18 cellular contexts compared by ENCODE assay signal in genomic region chr15:69855601-69856000, GRCh38.
A peak's percentile ranks its signal among the peaks of the same experiment; 100 is the strongest.
DNase-seq lines count a peak whose midpoint lies in the region; ATAC-seq and TF ChIP-seq lines count a peak whose summit lies in the region.
"Had no signal": no experiment of that assay in that cellular context is flagged by ENCODE, and none has a peak within 500 bp of the region (broad histone marks: within the 10 kb centered on the region; RNA-seq: fewer than 3 reads in every experiment).

No MANE protein-coding gene starts in this region.

- H3K4me3 ChIP-seq in SJSA1, result peak overlapping the region; percentile 49
- H3K4me3 ChIP-seq in spleen, result no peak overlapping the region
- H3K4me3 ChIP-seq: cardiac muscle cell, lower lobe of right lung had no signal

- POLR2A ChIA-PET in RWPE1 (lab: Yijun Ruan, JAX; ENCODE audit: low non-redundant PET), result no interaction called here

- H3K27ac ChIP-seq in SJSA1, result peak overlapping the region; percentile 100
- no peak overlapping the region for H3K27ac ChIP-seq in spleen
- H3K27ac ChIP-seq in RWPE1, result no peak overlapping the region
- H3K27ac ChIP-seq: lower lobe of right lung had no signal

- H3K4me1 ChIP-seq in SJSA1 (replicated peaks), result peaks cover 63% of the 10 kb centered on the region
- peaks cover 0 to 13% (median 7%) of the 10 kb centered on the region in 6 donors for H3K4me1 ChIP-seq in spleen
- H3K4me1 ChIP-seq: lower lobe of right lung had no signal

- H3K36me3 ChIP-seq in SJSA1 (peaks cover 40% of the 10 kb centered on the region), spleen (no peaks in the 10 kb centered on the region)
- H3K36me3 ChIP-seq: cardiac muscle cell, lower lobe of right lung had no signal

- H3K27me3 ChIP-seq in SJSA1 (replicated peaks) (no peaks in the 10 kb centered on the region), spleen (replicated peaks in 1 of 7) (peaks cover 0 to 5% (median 0%) of the 10 kb centered on the region in 7 donors)
- H3K27me3 ChIP-seq: cardiac muscle cell had no signal

- no peak for ATAC-seq in GM21526 (IDR thresholded peaks at IDR 0.05; ENCODE audit: low FRiP score, unreplicated experiment)
- no peak for ATAC-seq in GM18907 (IDR thresholded peaks at IDR 0.05; ENCODE audit: unreplicated experiment)
- ATAC-seq: lower lobe of right lung, WTC11 had no signal

- CTCF ChIA-PET in RWPE1 (lab: Yijun Ruan, JAX), result no interaction called here

- peak; percentile 38 for DNase-seq in NCI-H2171 treated with DMSO at 0.1 percent for 48 hours (lab: John Stamatoyannopoulos, UW)
- DNase-seq in NCI-H2171 (lab: John Stamatoyannopoulos, UW), result no peak
- peak in 1 of 2 experiments; percentile 69 for DNase-seq in SJSA1 (ENCODE audit: low read depth in 1 of 2, low spot score in 2 of 2)
- peak; percentile 9 for DNase-seq in kidney tubule cell (ENCODE audit: low spot score)
- peak; percentile 19 for DNase-seq in spleen
- DNase-seq in RWPE1 (ENCODE audit: low spot score), result no peak
- DNase-seq: activated CD4-positive, alpha-beta memory T cell treated with anti-CD3 and anti-CD28 coated beads, Interleukin-2, amount 10 ng/mL, durations not matched to agents 7 days and 5 days; activated naive CD8-positive, alpha-beta T cell treated with anti-CD3 and anti-CD28 coated beads for 36 hours; activated T-cell treated with anti-CD3 and anti-CD28 coated beads, Interleukin-2, amount 50 U/mL, for 24 hours; CD4-positive, alpha-beta T cell; DND-41; lower lobe of right lung; NCI-H1092; NCI-H2227 treated with DMSO at 0.1 percent for 48 hours had no signal

- intact Hi-C loops in spleen (cut with DNase I; ENCODE audit: low total_unique reads), result no loop called here

- no peak for TF ChIP-seq POLR2A in spleen (IDR thresholded peaks at IDR 0.05)

- WGBS in spleen, 5 donors, result 59 to 86% (median 72%) methylated on average over 4 of the region's 4 CpGs

- TF ChIP-seq CTCF in spleen (IDR thresholded peaks at IDR 0.05 in 8 of 11, conservative IDR thresholded peaks at IDR 0.05 in 3 of 11) (no peak), RWPE1 (conservative IDR thresholded peaks at IDR 0.05; ENCODE audit: low read depth) (no peak)

- H3K9me3 ChIP-seq in SJSA1 (replicated peaks) (no peaks in the 10 kb centered on the region), spleen (peaks cover 0 to 8% (median 0%) of the 10 kb centered on the region in 8 donors)
- H3K9me3 ChIP-seq: lower lobe of right lung had no signal

Comparison
In these comparisons a context has a peak if more than half of its experiments do, and no peak if none do; other contexts are left out.
1. DNase-seq: peak in NCI-H2171 treated with DMSO at 0.1 percent for 48 hours (single experiment), kidney tubule cell (single experiment) and spleen (single experiment); none in NCI-H2171 (single experiment) and RWPE1 (single experiment).